In genomic region chr1:39653546-39654031, GRCh38 we compare ENCODE assay signal across 1 cellular context.
TF ChIP-seq lines count a peak whose summit lies in the region.

No MANE protein-coding gene starts in this region.

TF ChIP-seq in SK-N-SH, 30 proteins besides CTCF, POLR2A, EP300 and RAD21 (continued from another document):
- TF ChIP-seq RFX5 (IDR thresholded peaks at IDR 0.05; ENCODE audit: low read length) (no peak), FOSL2 (IDR thresholded peaks at IDR 0.05; ENCODE audit: borderline replicate concordance, low read depth) (no peak), TAF1 (IDR thresholded peaks at IDR 0.05; ENCODE audit: borderline replicate concordance, low read depth, low read length) (no peak), GABPA (IDR thresholded peaks at IDR 0.05; ENCODE audit: low read depth) (no peak), SIN3A (IDR thresholded peaks at IDR 0.05; ENCODE audit: borderline replicate concordance, low read depth, low read length) (no peak), USF2 (IDR thresholded peaks at IDR 0.05; ENCODE audit: borderline replicate concordance, low read depth, low read length) (no peak), MAX (IDR thresholded peaks at IDR 0.05; ENCODE audit: low read depth) (no peak), TEAD4 (IDR thresholded peaks at IDR 0.05; ENCODE audit: borderline replicate concordance, insufficient read depth) (no peak), CHD2 (IDR thresholded peaks at IDR 0.05; ENCODE audit: low read length, partially characterized antibody) (peak; percentile 23)
